Comparison of ENCODE assay signal across 8 cellular contexts in genomic region chr10:97736902-97737769, GRCh38. TPM values are rescaled to one million over a fixed set of nuclear protein-coding genes. Genes with fewer than 3 reads are reported as not detected.
DNase-seq lines count a peak whose midpoint lies in the region; ATAC-seq and TF ChIP-seq lines count a peak whose summit lies in the region.

Gene ZFYVE27, plus strand, starts transcription at chr10:97737128. Its CDS starts 1,350 bp downstream, at chr10:97738478.

- peaks cover 0 to 35% (median 0%) of the 10 kb centered on the region in 4 donors for H3K36me3 ChIP-seq in sigmoid colon

- WGBS in sigmoid colon, 2 donors, result 0 to 1% methylated on average over 72 of the region's 72 CpGs

- peak within 1 kb of the TSS; percentile 93 to 97 (median 95) for H3K4me3 Mint-ChIP-seq in brain

- peaks cover 15% of the 10 kb centered on the region for H3K27me3 Mint-ChIP-seq in brain

- no peak for TF ChIP-seq EP300 in sigmoid colon (IDR thresholded peaks at IDR 0.05)

- H3K4me1 Mint-ChIP-seq in brain, result peaks cover 47% of the 10 kb centered on the region

- H3K27ac ChIP-seq in sigmoid colon, result peak within 1 kb of the TSS; percentile 87 to 98 (median 90)

- H3K36me3 Mint-ChIP-seq in brain, result peaks cover 29% of the 10 kb centered on the region

- TF ChIP-seq CTCF in brain (conservative IDR thresholded peaks at IDR 0.05), result no peak
- TF ChIP-seq CTCF in sigmoid colon (IDR thresholded peaks at IDR 0.05), result no peak

- H3K9me3 Mint-ChIP-seq in brain, result peaks cover 0 to 8% (median 2%) of the 10 kb centered on the region in 5 experiments

- peaks cover 0 to 23% (median 16%) of the 10 kb centered on the region in 4 donors for H3K4me1 ChIP-seq in sigmoid colon

- no peaks in the 10 kb centered on the region for H3K27me3 ChIP-seq in sigmoid colon

- ATAC-seq in GM18520 (IDR thresholded peaks at IDR 0.05; ENCODE audit: unreplicated experiment) (peak; percentile 80), HG03060 (IDR thresholded peaks at IDR 0.05; ENCODE audit: low read depth, unreplicated experiment) (peak; percentile 55)

- DNase-seq in A172 (ENCODE audit: low spot score) (peak; percentile 89), NCI-H2107 treated with DMSO at 0.1 percent for 48 hours (lab: John Stamatoyannopoulos, UW; ENCODE audit: unreplicated experiment) (peak; percentile 45), UCSD-AML1 (lab: John Stamatoyannopoulos, UW; ENCODE audit: unreplicated experiment) (peak; percentile 97), iPS DF 19.7 (ENCODE audit: low read depth, low spot score) (peak; percentile 75), sigmoid colon (peak; percentile 98)

- peak within 1 kb of the TSS; percentile 91 to 98 (median 97) for H3K27ac Mint-ChIP-seq in brain

- intact Hi-C loops in sigmoid colon (cut with DNase I), result no loop called here

- no peaks in the 10 kb centered on the region for H3K9me3 ChIP-seq in sigmoid colon

- TF ChIP-seq POLR2A in sigmoid colon (IDR thresholded peaks at IDR 0.05), result peak; percentile 97 to 98

- H3K4me3 ChIP-seq in sigmoid colon, result peak within 1 kb of the TSS; percentile 71 to 96 (median 88)

RNA-seq across cellular contexts. Expression of gene ZFYVE27, which starts in this region (rescaled TPM):
- total RNA-seq in A172 (2014; rRNA removed; shearing (Covaris generic)), result 22.4 and 25.6 TPM in 2 replicates
- 27.4 TPM for polyA plus RNA-seq in brain (ENCODE audit: insufficient read depth, low read depth, low replicate concordance)
- 10 to 100 TPM in 3 of 4 donors, 1 to 10 TPM in 1; 8.9 to 15.9 (median 12.4) TPM for total RNA-seq in sigmoid colon
- polyA plus RNA-seq in sigmoid colon, result 10 to 100 TPM in 1 of 3 donors, 1 to 10 TPM in 2; 7.2 to 42.2 (median 7.9) TPM

Comparison
In these comparisons a context has a peak if more than half of its experiments do, and no peak if none do; other contexts are left out.
1. Peak in every context shown above with its lines: DNase-seq, ATAC-seq, H3K4me3 ChIP-seq and H3K27ac ChIP-seq.
2. DNase-seq: peak in every context shown above with its lines; median percentile 98 in sigmoid colon; 97 in UCSD-AML1; 89 in A172; 75 in iPS DF 19.7; 45 in NCI-H2107 treated with DMSO at 0.1 percent for 48 hours.